ENCODE assay signal across 35 cellular contexts in the genomic region with DNA sequence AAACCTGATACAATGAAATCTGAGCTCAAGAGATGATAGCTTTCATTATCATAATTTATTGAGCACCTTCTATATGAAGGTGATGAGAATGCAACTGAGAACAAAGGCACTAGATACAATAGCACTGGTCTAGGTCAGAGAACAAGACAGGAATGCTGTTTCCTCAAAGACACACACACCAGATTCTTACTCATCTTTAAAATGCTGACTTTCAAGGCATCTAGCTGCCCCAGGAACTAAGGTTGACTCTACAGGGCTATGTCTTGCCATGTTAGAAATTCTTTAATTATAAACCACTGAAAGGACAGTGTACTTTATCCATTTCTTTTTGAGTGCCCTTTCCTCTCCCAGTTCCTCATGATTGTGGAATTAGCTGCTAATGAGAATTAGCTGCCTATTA.
"Had no signal": no experiment of that assay in that cellular context is flagged by ENCODE, and none has a peak within 500 bp of the region (broad histone marks: within the 10 kb centered on the region; RNA-seq: fewer than 3 reads in every experiment).

No MANE protein-coding gene starts in this region.

- H3K27ac Mint-ChIP-seq: activated B cell treated with CpG ODN at 0.5 μM for 24 hours; activated CD4-positive, alpha-beta memory T cell treated with anti-CD3 and anti-CD28 coated beads for 36 hours; activated CD4-positive, alpha-beta T cell treated with anti-CD3 and anti-CD28 coated beads, Interleukin-2, amount 10 ng/mL, durations not matched to agents 24 days and 14 days; activated CD8-positive, alpha-beta T cell treated with anti-CD3 and anti-CD28 coated beads for 36 hours; activated naive CD4-positive, alpha-beta T cell treated with anti-CD3 and anti-CD28 coated beads for 36 hours; activated naive CD4-positive, alpha-beta T cell treated with anti-CD3 and anti-CD28 coated beads, Interleukin-2, amount 50 U/mL, for 72 hours; activated naive CD8-positive, alpha-beta T cell treated with anti-CD3 and anti-CD28 coated beads for 36 hours; activated T-cell treated with anti-CD3 and anti-CD28 coated beads, Interleukin-2, amount 50 U/mL, for 72 hours; activated T-helper 1 cell treated with anti-CD3 and anti-CD28 coated beads, Interleukin-12 subunit alpha, Interleukin-12 subunit beta, Interleukin-2, Interleukin-4 antibody, amounts not matched to agents 30 ng/mL and 10 ng/mL and 1 ng/mL, durations not matched to agents 14 hours and 24 hours and 36 hours; activated T-helper 17 cell treated with anti-CD3 and anti-CD28 coated beads, Interleukin-2, amount 50 U/mL, for 72 hours; T-helper 1 cell treated with Interleukin-12 subunit alpha and Interleukin-12 subunit beta and Interleukin-4 antibody, amounts not matched to agents 30 μg/mL and 1 μg/mL, for 36 hours; T-helper 2 cell treated with Interferon-gamma antibody and Interleukin-4, amounts not matched to agents 5 μg/mL and 100 μg/mL, for 36 hours had no signal

- H3K4me1 Mint-ChIP-seq: activated CD4-positive, alpha-beta T cell treated with anti-CD3 and anti-CD28 coated beads, Interleukin-2, amount 10 ng/mL, durations not matched to agents 24 days and 14 days; activated naive CD8-positive, alpha-beta T cell treated with anti-CD3 and anti-CD28 coated beads for 36 hours; activated T-helper 17 cell treated with anti-CD3 and anti-CD28 coated beads, Interleukin-2, amount 50 U/mL, for 72 hours had no signal

- H3K36me3 Mint-ChIP-seq: activated CD4-positive, alpha-beta memory T cell treated with anti-CD3 and anti-CD28 coated beads for 36 hours; activated naive CD4-positive, alpha-beta T cell treated with anti-CD3 and anti-CD28 coated beads, Interleukin-2, amount 50 U/mL, for 72 hours; activated naive CD8-positive, alpha-beta T cell treated with anti-CD3 and anti-CD28 coated beads for 36 hours had no signal

- H3K9me3 ChIP-seq: adrenal gland, body of pancreas, breast epithelium had no signal

- H3K4me1 ChIP-seq: adrenal gland, body of pancreas, breast epithelium had no signal

- H3K9me3 Mint-ChIP-seq: activated CD4-positive, alpha-beta T cell treated with anti-CD3 and anti-CD28 coated beads, Interleukin-2, amount 10 ng/mL, durations not matched to agents 24 days and 14 days; activated T-cell treated with anti-CD3 and anti-CD28 coated beads, Interleukin-2, amount 50 U/mL, for 4 hours; activated T-cell treated with anti-CD3 and anti-CD28 coated beads, Interleukin-2, amount 50 U/mL, for 72 hours; activated T-helper 1 cell treated with anti-CD3 and anti-CD28 coated beads, Interleukin-12 subunit alpha, Interleukin-12 subunit beta, Interleukin-2, Interleukin-4 antibody, amounts not matched to agents 30 ng/mL and 10 ng/mL and 1 ng/mL, durations not matched to agents 14 hours and 24 hours and 36 hours; activated T-helper 17 cell treated with anti-CD3 and anti-CD28 coated beads, Interleukin-2, amount 50 U/mL, for 72 hours; T-helper 1 cell treated with Interleukin-12 subunit alpha and Interleukin-12 subunit beta and Interleukin-4 antibody, amounts not matched to agents 30 μg/mL and 1 μg/mL, for 36 hours; T-helper 2 cell treated with Interferon-gamma antibody and Interleukin-4, amounts not matched to agents 5 μg/mL and 100 μg/mL, for 36 hours had no signal

- H3K4me3 ChIP-seq: adrenal gland, body of pancreas, breast epithelium had no signal

- ATAC-seq: activated CD8-positive, alpha-beta T cell treated with anti-CD3 and anti-CD28 coated beads for 36 hours; activated naive CD4-positive, alpha-beta T cell treated with anti-CD3 and anti-CD28 coated beads, Interleukin-2, amount 50 U/mL, for 72 hours; activated T-cell treated with anti-CD3 and anti-CD28 coated beads, Interleukin-2, amount 50 U/mL, for 4 hours; activated T-cell treated with anti-CD3 and anti-CD28 coated beads, Interleukin-2, amount 50 U/mL, for 72 hours; activated T-helper 17 cell treated with anti-CD3 and anti-CD28 coated beads, Interleukin-2, amount 50 U/mL, for 72 hours; body of pancreas had no signal

- H3K4me3 Mint-ChIP-seq: activated B cell treated with CpG ODN at 0.5 μM for 24 hours; activated CD4-positive, alpha-beta memory T cell treated with anti-CD3 and anti-CD28 coated beads for 36 hours; activated CD4-positive, alpha-beta T cell treated with anti-CD3 and anti-CD28 coated beads, Interleukin-2, amount 10 ng/mL, durations not matched to agents 24 days and 14 days; activated CD8-positive, alpha-beta T cell treated with anti-CD3 and anti-CD28 coated beads for 36 hours; activated naive CD4-positive, alpha-beta T cell treated with anti-CD3 and anti-CD28 coated beads for 36 hours; activated naive CD8-positive, alpha-beta T cell treated with anti-CD3 and anti-CD28 coated beads for 36 hours; activated T-cell treated with anti-CD3 and anti-CD28 coated beads, Interleukin-2, amount 50 U/mL, for 4 hours; activated T-cell treated with anti-CD3 and anti-CD28 coated beads, Interleukin-2, amount 50 U/mL, for 72 hours; activated T-helper 1 cell treated with anti-CD3 and anti-CD28 coated beads, Interleukin-12 subunit alpha, Interleukin-12 subunit beta, Interleukin-2, Interleukin-4 antibody, amounts not matched to agents 30 ng/mL and 10 ng/mL and 1 ng/mL, durations not matched to agents 14 hours and 24 hours and 36 hours; activated T-helper 17 cell treated with anti-CD3 and anti-CD28 coated beads, Interleukin-2, amount 50 U/mL, for 72 hours; T-helper 1 cell treated with Interleukin-12 subunit alpha and Interleukin-12 subunit beta and Interleukin-4 antibody, amounts not matched to agents 30 μg/mL and 1 μg/mL, for 36 hours; T-helper 2 cell treated with Interferon-gamma antibody and Interleukin-4, amounts not matched to agents 5 μg/mL and 100 μg/mL, for 36 hours had no signal

- H3K27ac ChIP-seq: adrenal gland, body of pancreas, brain microvascular endothelial cell, breast epithelium, VCaP had no signal

- H3K27me3 Mint-ChIP-seq: activated CD4-positive, alpha-beta T cell treated with anti-CD3 and anti-CD28 coated beads, Interleukin-2, amount 10 ng/mL, durations not matched to agents 24 days and 14 days had no signal

- H3K27me3 ChIP-seq: adrenal gland, body of pancreas, brain microvascular endothelial cell, breast epithelium had no signal

- H3K36me3 ChIP-seq: adrenal gland, brain microvascular endothelial cell, breast epithelium had no signal

- DNase-seq: activated B cell treated with CpG ODN at 0.5 μM for 24 hours; activated CD4-positive, alpha-beta memory T cell treated with anti-CD3 and anti-CD28 coated beads for 36 hours; activated CD4-positive, alpha-beta T cell treated with anti-CD3 and anti-CD28 coated beads for 4 hours; activated CD4-positive, alpha-beta T cell treated with anti-CD3 and anti-CD28 coated beads, Interleukin-2, amount 10 ng/mL, durations not matched to agents 24 days and 14 days; activated CD4-positive, alpha-beta T cell treated with anti-CD3 and anti-CD28 coated beads, Interleukin-2, amount 50 U/mL, for 1 hour; activated CD4-positive, alpha-beta T cell treated with anti-CD3 and anti-CD28 coated beads, Interleukin-2, amount 50 U/mL, for 4 hours; activated CD4-positive, CD25-positive, alpha-beta regulatory T cell treated with anti-CD3 and anti-CD28 coated beads, Interleukin-2, amount 50 U/mL, for 72 hours; activated CD8-positive, alpha-beta memory T cell treated with anti-CD3 and anti-CD28 coated beads, Interleukin-2, amount 50 U/mL, for 4 hours; activated CD8-positive, alpha-beta T cell treated with anti-CD3 and anti-CD28 coated beads for 36 hours; activated effector memory CD4-positive, alpha-beta T cell treated with anti-CD3 and anti-CD28 coated beads, Interleukin-2, amount 50 U/mL, for 16 hours; activated gamma-delta T cell treated with Interleukin-2 at 50 U/mL for 16 hours; activated naive CD4-positive, alpha-beta T cell; activated naive CD4-positive, alpha-beta T cell treated with anti-CD3 and anti-CD28 coated beads for 36 hours; activated naive CD4-positive, alpha-beta T cell treated with anti-CD3 and anti-CD28 coated beads, Interleukin-2, amount 50 U/mL, for 16 hours; activated naive CD8-positive, alpha-beta T cell treated with anti-CD3 and anti-CD28 coated beads for 36 hours; activated T-cell treated with anti-CD3 and anti-CD28 coated beads for 4 hours; activated T-cell treated with anti-CD3 and anti-CD28 coated beads, Interleukin-2, amount 50 U/mL, for 1 hour; activated T-cell treated with anti-CD3 and anti-CD28 coated beads, Interleukin-2, amount 50 U/mL, for 4 hours; activated T-cell treated with anti-CD3 and anti-CD28 coated beads, Interleukin-2, amount 50 U/mL, for 72 hours; adrenal gland; amniotic stem cell; aorta; body of pancreas; brain microvascular endothelial cell; central memory CD4-positive, alpha-beta T cell; T-helper 1 cell; T-helper 2 cell; T-helper 9 cell had no signal
